ENCODE assay signal across 8 cellular contexts in genomic region chr9:114930063-114930812, GRCh38. TPM values are rescaled to one million over a fixed set of nuclear protein-coding genes. Genes with fewer than 3 reads are reported as not detected.
DNase-seq lines count a peak whose midpoint lies in the region; ATAC-seq, FAIRE-seq and TF ChIP-seq lines count a peak whose summit lies in the region.

A gene with protein sequence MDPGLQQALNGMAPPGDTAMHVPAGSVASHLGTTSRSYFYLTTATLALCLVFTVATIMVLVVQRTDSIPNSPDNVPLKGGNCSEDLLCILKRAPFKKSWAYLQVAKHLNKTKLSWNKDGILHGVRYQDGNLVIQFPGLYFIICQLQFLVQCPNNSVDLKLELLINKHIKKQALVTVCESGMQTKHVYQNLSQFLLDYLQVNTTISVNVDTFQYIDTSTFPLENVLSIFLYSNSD (minus strand): TSS chr9:114930591. CDS start chr9:114930303, 288 bp downstream.

- H3K27ac Mint-ChIP-seq in chondrocyte (ENCODE audit: unreplicated experiment): no peak within 1 kb of the TSS

- peak within 1 kb of the TSS; percentile 25 to 42 for H3K4me3 ChIP-seq in esophagus (ENCODE audit: low read depth in 1 of 2, low read length in 2 of 2)

- peaks cover 60% of the 10 kb centered on the region for H3K27me3 Mint-ChIP-seq in chondrocyte (ENCODE audit: low read depth)

- H3K9me3 ChIP-seq in esophagus (ENCODE audit: control insufficient read depth in 2 of 2, insufficient read depth in 1 of 2, low read depth in 1 of 2, low read length in 1 of 2): no peaks in the 10 kb centered on the region

- H3K4me1 Mint-ChIP-seq in chondrocyte (ENCODE audit: low read depth): no peaks in the 10 kb centered on the region

- peak within 1 kb of the TSS; percentile 24 to 76 for H3K27ac ChIP-seq in esophagus (ENCODE audit: low read depth in 2 of 2, low read length in 1 of 2)

- no peak within 1 kb of the TSS for H3K4me3 Mint-ChIP-seq in chondrocyte (ENCODE audit: unreplicated experiment)

- DNase-seq in activated CD4-positive, alpha-beta T cell treated with anti-CD3 and anti-CD28 coated beads for 48 hours: peak; percentile 81
- DNase-seq in stimulated activated CD4-positive, alpha-beta T cell treated with anti-CD3 and anti-CD28 coated beads, TNF-alpha, amount 100 ng/mL, for 1 hour (ENCODE audit: low read depth in 3 of 3, low spot score in 1 of 3): peak; percentile 28 to 61 (median 51)
- DNase-seq in chondrocyte (ENCODE audit: low spot score) (no peak), HTR-8/SVneo (ENCODE audit: insufficient read length, low spot score) (no peak), erythroblast (lab: John Stamatoyannopoulos, UW) (no peak)

- no peaks in the 10 kb centered on the region for H3K9me3 Mint-ChIP-seq in chondrocyte (ENCODE audit: low read depth)

- TF ChIP-seq CTCF in chondrocyte (IDR thresholded peaks at IDR 0.05): no peak

- H3K36me3 ChIP-seq in esophagus (ENCODE audit: control insufficient read depth in 2 of 2, insufficient read depth in 2 of 2, low read length in 1 of 2): no peaks in the 10 kb centered on the region

- no peaks in the 10 kb centered on the region for H3K36me3 Mint-ChIP-seq in chondrocyte (ENCODE audit: low read depth)

- H3K4me1 ChIP-seq in esophagus (ENCODE audit: control insufficient read depth in 2 of 2, insufficient read depth in 2 of 2, low read length in 1 of 2): peaks cover 0 to 3% of the 10 kb centered on the region in 2 donors

- no peak for TF ChIP-seq POLR2A in erythroblast (IDR thresholded peaks at IDR 0.05; ENCODE audit: low read length)

- no peaks in the 10 kb centered on the region for H3K27me3 ChIP-seq in esophagus (ENCODE audit: control insufficient read depth in 1 of 2, insufficient read depth in 2 of 2, low read length in 2 of 2)

- peak; percentile 37 for ATAC-seq in HG02588 (IDR thresholded peaks at IDR 0.05; ENCODE audit: unreplicated experiment)
- no peak for ATAC-seq in GM21447 (IDR thresholded peaks at IDR 0.05; ENCODE audit: unreplicated experiment)

- FAIRE-seq in HTR-8/SVneo (lab: Jason Lieb, UNC): no peak

- 65 to 77% methylated on average over 23 of the region's 23 CpGs for WGBS in esophagus, 2 donors

RNA-seq across cellular contexts. Expression of the gene that starts here (rescaled TPM):
- under 1 TPM; 0.18 to 0.47 TPM for polyA plus RNA-seq in esophagus
- not detected in 3 replicates for total RNA-seq in chondrocyte

Comparison
In these comparisons a context has a peak if more than half of its experiments do, and no peak if none do; other contexts are left out.
1. DNase-seq: peak in activated CD4-positive, alpha-beta T cell treated with anti-CD3 and anti-CD28 coated beads for 48 hours (single experiment) and stimulated activated CD4-positive, alpha-beta T cell treated with anti-CD3 and anti-CD28 coated beads, TNF-alpha, amount 100 ng/mL, for 1 hour (3 of 3); none in chondrocyte (single experiment), HTR-8/SVneo (single experiment) and erythroblast (0 of 2).